10 cellular contexts compared by ENCODE assay signal in genomic region chr3:126746395-126747177, GRCh38. TPM values are rescaled to one million over a fixed set of nuclear protein-coding genes. Genes with fewer than 3 reads are reported as not detected.
DNase-seq lines count a peak whose midpoint lies in the region; ATAC-seq and TF ChIP-seq lines count a peak whose summit lies in the region.
"Had no signal": no experiment of that assay in that cellular context is flagged by ENCODE, and none has a peak within 500 bp of the region (broad histone marks: within the 10 kb centered on the region; RNA-seq: fewer than 3 reads in every experiment).

No MANE protein-coding gene starts in this region.

- peaks cover 4% of the 10 kb centered on the region for H3K36me3 Mint-ChIP-seq in MCF 10A (ENCODE audit: insufficient read depth, unreplicated experiment)

- H3K27ac Mint-ChIP-seq in MCF 10A (ENCODE audit: low read depth, unreplicated experiment) = peak overlapping the region; percentile 71
- H3K27ac Mint-ChIP-seq: nephron had no signal

- H3K4me1 Mint-ChIP-seq in MCF 10A (ENCODE audit: insufficient read depth, unreplicated experiment) = peaks cover 38% of the 10 kb centered on the region

- H3K4me3 ChIP-seq in breast epithelium = no peak overlapping the region

- H3K4me1 ChIP-seq in breast epithelium = no peaks in the 10 kb centered on the region

- TF ChIP-seq CTCF in MCF 10A (IDR thresholded peaks at IDR 0.05; ENCODE audit: unreplicated experiment) (peak; percentile 44), breast epithelium (IDR thresholded peaks at IDR 0.05) (no peak)

- H3K27me3 Mint-ChIP-seq in MCF 10A (ENCODE audit: insufficient read depth, unreplicated experiment) = no peaks in the 10 kb centered on the region
- H3K27me3 Mint-ChIP-seq: CD4-positive, CD25-positive, alpha-beta regulatory T cell had no signal

- H3K27ac ChIP-seq in breast epithelium = no peak overlapping the region

- H3K9me3 ChIP-seq in breast epithelium = no peaks in the 10 kb centered on the region

- DNase-seq in MCF 10A (ENCODE audit: unreplicated experiment) (peak; percentile 45), breast epithelium (ENCODE audit: low spot score in 2 of 2) (no peak), astrocyte of the hippocampus (ENCODE audit: low read depth, low spot score) (peak; percentile 86), kidney tubule cell (ENCODE audit: low spot score) (peak; percentile 39), amniotic stem cell (lab: John Stamatoyannopoulos, UW) (no peak), AML-193 (lab: John Stamatoyannopoulos, UW) (no peak)
- no peak for DNase-seq in activated CD4-positive, alpha-beta T cell treated with anti-CD3 and anti-CD28 coated beads, Interleukin-2, amount 50 U/mL, for 48 hours

- H3K27me3 ChIP-seq in breast epithelium = no peaks in the 10 kb centered on the region

- CTCF ChIA-PET in MCF 10A (lab: Yijun Ruan, JAX) = interaction anchor here (0.7 to 1.7 kb wide), 4 partner anchors 16 to 69 kb away, joined by 3 to 5 read pairs (median 4); no protein-coding TSS in a partner anchor

- no peaks in the 10 kb centered on the region for H3K9me3 Mint-ChIP-seq in MCF 10A (ENCODE audit: unreplicated experiment)
- H3K9me3 Mint-ChIP-seq: CD4-positive, CD25-positive, alpha-beta regulatory T cell; nephron had no signal

- intact Hi-C loops in MCF 10A (cut with micrococcal nuclease) (no loop called here), breast epithelium (cut with DNase I; ENCODE audit: low total_unique reads) (no loop called here)

- no TSS peak for BruUV-seq in MCF 10A (replicated peaks; lab: Mats Ljungman, UMichigan)

- TF ChIP-seq POLR2A in breast epithelium (IDR thresholded peaks at IDR 0.05) = no peak

- H3K4me3 Mint-ChIP-seq in MCF 10A (ENCODE audit: unreplicated experiment) = no peak overlapping the region
- H3K4me3 Mint-ChIP-seq: CD4-positive, CD25-positive, alpha-beta regulatory T cell; nephron had no signal

- POLR2A ChIA-PET in MCF 10A (lab: Yijun Ruan, JAX) = interaction anchor here (0.7 kb wide), 1 partner anchor 36 kb away, joined by 4 read pairs; no protein-coding TSS in a partner anchor

- no peak for ATAC-seq in HG02885 (IDR thresholded peaks at IDR 0.05; ENCODE audit: poor library complexity, unreplicated experiment)

- no peaks in the 10 kb centered on the region for H3K36me3 ChIP-seq in breast epithelium

RNA-seq across cellular contexts. Expression of gene CHCHD6, which starts 42.5 kb away (rescaled TPM):
- total RNA-seq in MCF 10A (2022) (28.7 and 29.6 TPM in 2 replicates), breast epithelium (10 to 100 TPM; 12.2 to 21.2 (median 19.3) TPM)

Comparison
In these comparisons a context has a peak if more than half of its experiments do, and no peak if none do; other contexts are left out.
1. DNase-seq: peak in MCF 10A (single experiment), astrocyte of the hippocampus (single experiment) and kidney tubule cell (single experiment); none in breast epithelium (0 of 2), amniotic stem cell (single experiment), activated CD4-positive, alpha-beta T cell treated with anti-CD3 and anti-CD28 coated beads, Interleukin-2, amount 50 U/mL, for 48 hours (0 of 2) and AML-193 (0 of 2).